20 cellular contexts compared by ENCODE assay signal in genomic region chr14:29390046-29390841, GRCh38.
DNase-seq lines count a peak whose midpoint lies in the region; FAIRE-seq and TF ChIP-seq lines count a peak whose summit lies in the region.
"Had no signal": no experiment of that assay in that cellular context is flagged by ENCODE, and none has a peak within 500 bp of the region (broad histone marks: within the 10 kb centered on the region; RNA-seq: fewer than 3 reads in every experiment).

No MANE protein-coding gene starts in this region.

- H3K4me3 Mint-ChIP-seq in astrocyte (ENCODE audit: unreplicated experiment) (no peak overlapping the region), osteocyte (ENCODE audit: unreplicated experiment) (no peak overlapping the region)
- H3K4me3 Mint-ChIP-seq in T-helper 2 cell treated with Interferon-gamma antibody and Interleukin-4, amounts not matched to agents 5 μg/mL and 100 μg/mL, for 36 hours, result no peak overlapping the region
- H3K4me3 Mint-ChIP-seq: activated naive CD8-positive, alpha-beta T cell treated with anti-CD3 and anti-CD28 coated beads, Interleukin-2, amount 10 ng/mL, durations not matched to agents 7 days and 5 days had no signal

- H3K27me3 Mint-ChIP-seq in astrocyte (ENCODE audit: low read depth, unreplicated experiment), result peaks cover 2% of the 10 kb centered on the region
- no peaks in the 10 kb centered on the region for H3K27me3 Mint-ChIP-seq in T-helper 2 cell treated with Interferon-gamma antibody and Interleukin-4, amounts not matched to agents 5 μg/mL and 100 μg/mL, for 36 hours (ENCODE audit: low read depth)
- H3K27me3 Mint-ChIP-seq in osteocyte (ENCODE audit: unreplicated experiment), result no peaks in the 10 kb centered on the region
- H3K27me3 Mint-ChIP-seq: activated naive CD8-positive, alpha-beta T cell treated with anti-CD3 and anti-CD28 coated beads, Interleukin-2, amount 10 ng/mL, durations not matched to agents 7 days and 5 days had no signal

- H4K20me1 ChIP-seq in astrocyte (ENCODE audit: insufficient read depth, low read length), result no peaks in the 10 kb centered on the region

- H3K4me1 ChIP-seq in astrocyte (ENCODE audit: insufficient read depth, low read length), result no peaks in the 10 kb centered on the region
- H3K4me1 ChIP-seq in testis, result no peaks in the 10 kb centered on the region
- H3K4me1 ChIP-seq: foreskin keratinocyte, HAP-1, upper lobe of right lung had no signal

- intact Hi-C loops in testis (cut with DNase I; ENCODE audit: low total_unique reads), result no loop called here

- H3K4me2 ChIP-seq in astrocyte (ENCODE audit: low read length), result peak overlapping the region; percentile 85

- H3K27ac ChIP-seq in astrocyte (ENCODE audit: low read depth, low read length) (no peak overlapping the region), testis (no peak overlapping the region)
- H3K27ac ChIP-seq: foreskin keratinocyte, upper lobe of right lung had no signal

- H3K4me1 Mint-ChIP-seq in astrocyte (ENCODE audit: low read depth, unreplicated experiment), result no peaks in the 10 kb centered on the region
- H3K4me1 Mint-ChIP-seq in T-helper 2 cell treated with Interferon-gamma antibody and Interleukin-4, amounts not matched to agents 5 μg/mL and 100 μg/mL, for 36 hours (ENCODE audit: low read depth), result no peaks in the 10 kb centered on the region
- no peaks in the 10 kb centered on the region for H3K4me1 Mint-ChIP-seq in osteocyte (ENCODE audit: unreplicated experiment)
- H3K4me1 Mint-ChIP-seq: activated naive CD8-positive, alpha-beta T cell treated with anti-CD3 and anti-CD28 coated beads, Interleukin-2, amount 10 ng/mL, durations not matched to agents 7 days and 5 days had no signal

- FAIRE-seq in astrocyte (lab: Jason Lieb, UNC), result no peak

- TF ChIP-seq CTCF in astrocyte (IDR thresholded peaks at IDR 0.05; ENCODE audit: insufficient read depth, low read depth, low read length) (no peak), osteocyte (IDR thresholded peaks at IDR 0.05) (no peak), testis (IDR thresholded peaks at IDR 0.05) (no peak)

- 23 to 33% methylated on average over 16 of the region's 16 CpGs for WGBS in testis, 2 donors

- H3K36me3 Mint-ChIP-seq in astrocyte (ENCODE audit: low read depth, unreplicated experiment), result no peaks in the 10 kb centered on the region
- H3K36me3 Mint-ChIP-seq in T-helper 2 cell treated with Interferon-gamma antibody and Interleukin-4, amounts not matched to agents 5 μg/mL and 100 μg/mL, for 36 hours (ENCODE audit: low read depth), result no peaks in the 10 kb centered on the region
- no peaks in the 10 kb centered on the region for H3K36me3 Mint-ChIP-seq in osteocyte (ENCODE audit: unreplicated experiment)
- H3K36me3 Mint-ChIP-seq: activated naive CD8-positive, alpha-beta T cell treated with anti-CD3 and anti-CD28 coated beads, Interleukin-2, amount 10 ng/mL, durations not matched to agents 7 days and 5 days had no signal

- H2AFZ ChIP-seq in astrocyte (ENCODE audit: low read depth, low read length), result peak overlapping the region; percentile 75

- no peak for TF ChIP-seq POLR2A in testis (IDR thresholded peaks at IDR 0.05)

- no peaks in the 10 kb centered on the region for H3K27me3 ChIP-seq in astrocyte (ENCODE audit: insufficient read depth, low read length)
- H3K27me3 ChIP-seq in testis, result no peaks in the 10 kb centered on the region
- H3K27me3 ChIP-seq: foreskin keratinocyte, upper lobe of right lung had no signal

- no peak overlapping the region for H3K27ac Mint-ChIP-seq in astrocyte (ENCODE audit: unreplicated experiment)
- H3K27ac Mint-ChIP-seq in T-helper 2 cell treated with Interferon-gamma antibody and Interleukin-4, amounts not matched to agents 5 μg/mL and 100 μg/mL, for 36 hours, result no peak overlapping the region
- H3K27ac Mint-ChIP-seq in osteocyte (ENCODE audit: unreplicated experiment), result no peak overlapping the region
- H3K27ac Mint-ChIP-seq: activated naive CD8-positive, alpha-beta T cell treated with anti-CD3 and anti-CD28 coated beads, Interleukin-2, amount 10 ng/mL, durations not matched to agents 7 days and 5 days had no signal

- H3K9me3 ChIP-seq in astrocyte (ENCODE audit: insufficient read depth, low read depth, low read length) (no peaks in the 10 kb centered on the region), testis (no peaks in the 10 kb centered on the region)
- H3K9me3 ChIP-seq: HAP-1, upper lobe of right lung had no signal

- H3K9ac ChIP-seq in astrocyte (ENCODE audit: low read length), result peak overlapping the region; percentile 42

- no peaks in the 10 kb centered on the region for H3K79me2 ChIP-seq in astrocyte (ENCODE audit: insufficient read depth, low read length)

- no peaks in the 10 kb centered on the region for H3K36me3 ChIP-seq in astrocyte (ENCODE audit: insufficient read depth, low read length)
- H3K36me3 ChIP-seq in testis (ENCODE audit: low read depth, missing control alignments), result no peaks in the 10 kb centered on the region
- H3K36me3 ChIP-seq: HAP-1, upper lobe of right lung had no signal

- H3K9me3 Mint-ChIP-seq in astrocyte (ENCODE audit: unreplicated experiment), result no peaks in the 10 kb centered on the region
- peaks cover 37% of the 10 kb centered on the region for H3K9me3 Mint-ChIP-seq in T-helper 2 cell treated with Interferon-gamma antibody and Interleukin-4, amounts not matched to agents 5 μg/mL and 100 μg/mL, for 36 hours
- no peaks in the 10 kb centered on the region for H3K9me3 Mint-ChIP-seq in osteocyte (ENCODE audit: unreplicated experiment)

- peak overlapping the region; percentile 56 for H3K4me3 ChIP-seq in astrocyte (ENCODE audit: insufficient read depth, low read depth, low read length)
- no peak overlapping the region for H3K4me3 ChIP-seq in testis
- H3K4me3 ChIP-seq: HAP-1, mucosa of descending colon, upper lobe of right lung had no signal

- DNase-seq in ELF-1 (ENCODE audit: low read depth, low spot score) (peak; percentile 0), NCI-H2081 (lab: John Stamatoyannopoulos, UW) (peak; percentile 77 to 92), astrocyte (ENCODE audit: low read depth) (no peak), iPS-NIHi11 (ENCODE audit: low spot score) (peak; percentile 5), osteocyte (ENCODE audit: extremely low spot score, unreplicated experiment) (no peak), testis (no peak)
- no peak for DNase-seq in T-helper 2 cell treated with Interferon-gamma antibody and Interleukin-4, amounts not matched to agents 5 μg/mL and 100 μg/mL, for 36 hours (ENCODE audit: low spot score)
- DNase-seq in activated naive CD4-positive, alpha-beta T cell treated with anti-CD3 and anti-CD28 coated beads, Interleukin-2, amount 50 U/mL, for 16 hours, result no peak
- DNase-seq: activated CD4-positive, alpha-beta T cell treated with anti-CD3 and anti-CD28 coated beads for 1 hour; activated naive CD8-positive, alpha-beta T cell treated with anti-CD3 and anti-CD28 coated beads, Interleukin-2, amount 10 ng/mL, durations not matched to agents 7 days and 5 days; Calu3; dermis blood vessel endothelial cell; foreskin keratinocyte; islet precursor cell; mucosa of descending colon; OCI-M1; stimulated activated CD4-positive, alpha-beta T cell treated with anti-CD3 and anti-CD28 coated beads, Interleukin-2, amount 100 ng/mL, for 48 hours; SW 1271; upper lobe of right lung had no signal

Comparison
In these comparisons a context has a peak if more than half of its experiments do, and no peak if none do; other contexts are left out.
1. DNase-seq: peak in ELF-1 (single experiment), NCI-H2081 (2 of 2) and iPS-NIHi11 (single experiment); none in astrocyte (single experiment), T-helper 2 cell treated with Interferon-gamma antibody and Interleukin-4, amounts not matched to agents 5 μg/mL and 100 μg/mL, for 36 hours (single experiment), activated naive CD4-positive, alpha-beta T cell treated with anti-CD3 and anti-CD28 coated beads, Interleukin-2, amount 50 U/mL, for 16 hours (single experiment), osteocyte (single experiment) and testis (single experiment).